In the genomic region with DNA sequence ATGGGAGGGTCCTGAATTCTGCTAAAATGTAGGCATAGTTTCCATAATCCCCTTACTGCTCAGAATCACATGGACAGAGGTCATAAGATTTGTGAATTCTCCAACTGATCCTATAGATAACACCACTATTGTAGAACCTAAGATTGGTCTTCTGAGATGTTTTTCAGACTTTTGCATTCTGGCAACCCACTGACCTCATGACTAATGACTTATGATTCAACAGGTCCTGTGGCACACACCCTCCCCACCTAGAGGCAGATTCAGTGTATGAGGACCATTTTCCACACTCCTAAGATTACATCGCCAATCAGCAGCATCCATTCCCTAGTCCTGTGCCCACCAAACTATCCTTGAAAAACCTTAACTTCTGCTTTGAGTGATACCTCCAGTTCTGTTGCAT, we compare ENCODE assay signal across 16 cellular contexts.
DNase-seq lines count a peak whose midpoint lies in the region; ATAC-seq and TF ChIP-seq lines count a peak whose summit lies in the region.
"Had no signal": no experiment of that assay in that cellular context is flagged by ENCODE, and none has a peak within 500 bp of the region (broad histone marks: within the 10 kb centered on the region; RNA-seq: fewer than 3 reads in every experiment).

No MANE protein-coding gene starts in this region.

- H3K36me3 ChIP-seq in H7 (replicated peaks; ENCODE audit: control insufficient read depth, insufficient read depth, low read length), result no peaks in the 10 kb centered on the region
- H3K36me3 ChIP-seq: ascending aorta, lower lobe of right lung had no signal

- CTCF ChIA-PET in activated CD8-positive, alpha-beta T cell treated with anti-CD3 and anti-CD28 coated beads for 36 hours (lab: Charles Lee), result no interaction called here
- CTCF ChIA-PET in activated CD8-positive, alpha-beta T cell treated with anti-CD3 and anti-CD28 coated beads, Interleukin-2, amount 10 ng/mL, durations not matched to agents 7 days and 5 days (lab: Charles Lee), result no interaction called here
- CTCF ChIA-PET in Calu3 (lab: Charles Lee), result interaction anchor here (0.6 kb wide), 1 partner anchor 65 kb away, joined by 4 read pairs; no protein-coding TSS in a partner anchor

- no peak overlapping the region for H3K27ac Mint-ChIP-seq in activated CD8-positive, alpha-beta T cell treated with anti-CD3 and anti-CD28 coated beads for 36 hours
- no peak overlapping the region for H3K27ac Mint-ChIP-seq in activated CD8-positive, alpha-beta T cell treated with anti-CD3 and anti-CD28 coated beads, Interleukin-2, amount 10 ng/mL, durations not matched to agents 7 days and 5 days
- H3K27ac Mint-ChIP-seq in Calu3 (ENCODE audit: unreplicated experiment), result no peak overlapping the region
- H3K27ac Mint-ChIP-seq: dendritic cell treated with granulocyte-macrophage colony-stimulating factor and Interleukin-4, amounts not matched to agents 40 ng/mL and 50 ng/mL, for 4 days; natural killer cell treated with Interleukin-12 subunit alpha and Interleukin-12 subunit beta and Interleukin-15 and Interleukin-18, amount 100 ng/mL, for 72 hours; T-helper 17 cell had no signal

- H3K36me3 Mint-ChIP-seq in activated CD8-positive, alpha-beta T cell treated with anti-CD3 and anti-CD28 coated beads for 36 hours (ENCODE audit: low read depth), result peaks cover 3% of the 10 kb centered on the region
- H3K36me3 Mint-ChIP-seq in activated CD8-positive, alpha-beta T cell treated with anti-CD3 and anti-CD28 coated beads, Interleukin-2, amount 10 ng/mL, durations not matched to agents 7 days and 5 days (ENCODE audit: low read depth), result no peaks in the 10 kb centered on the region
- H3K36me3 Mint-ChIP-seq in Calu3 (ENCODE audit: insufficient read depth, unreplicated experiment), result no peaks in the 10 kb centered on the region
- H3K36me3 Mint-ChIP-seq: natural killer cell treated with Interleukin-12 subunit alpha and Interleukin-12 subunit beta and Interleukin-15 and Interleukin-18, amount 100 ng/mL, for 72 hours had no signal

- peaks cover 5% of the 10 kb centered on the region for H3K9me3 Mint-ChIP-seq in activated CD8-positive, alpha-beta T cell treated with anti-CD3 and anti-CD28 coated beads for 36 hours
- H3K9me3 Mint-ChIP-seq in activated CD8-positive, alpha-beta T cell treated with anti-CD3 and anti-CD28 coated beads, Interleukin-2, amount 10 ng/mL, durations not matched to agents 7 days and 5 days (ENCODE audit: insufficient read depth), result no peaks in the 10 kb centered on the region
- H3K9me3 Mint-ChIP-seq in Calu3 (ENCODE audit: low read depth, unreplicated experiment), result no peaks in the 10 kb centered on the region
- H3K9me3 Mint-ChIP-seq: dendritic cell treated with granulocyte-macrophage colony-stimulating factor and Interleukin-4, amounts not matched to agents 40 ng/mL and 50 ng/mL, for 4 days; natural killer cell treated with Interleukin-12 subunit alpha and Interleukin-12 subunit beta and Interleukin-15 and Interleukin-18, amount 100 ng/mL, for 72 hours had no signal

- no TSS peak for BruUV-seq in Calu3 (replicated peaks; lab: Mats Ljungman, UMichigan)

- intact Hi-C loops in activated CD8-positive, alpha-beta T cell treated with anti-CD3 and anti-CD28 coated beads for 36 hours (cut with micrococcal nuclease), result no loop called here
- intact Hi-C loops in Calu3 (cut with micrococcal nuclease; ENCODE audit: unreplicated experiment), result no loop called here

- H3K4me3 Mint-ChIP-seq in activated CD8-positive, alpha-beta T cell treated with anti-CD3 and anti-CD28 coated beads for 36 hours, result no peak overlapping the region
- H3K4me3 Mint-ChIP-seq in activated CD8-positive, alpha-beta T cell treated with anti-CD3 and anti-CD28 coated beads, Interleukin-2, amount 10 ng/mL, durations not matched to agents 7 days and 5 days, result no peak overlapping the region
- H3K4me3 Mint-ChIP-seq in Calu3 (ENCODE audit: low read depth, unreplicated experiment), result no peak overlapping the region
- H3K4me3 Mint-ChIP-seq: dendritic cell treated with granulocyte-macrophage colony-stimulating factor and Interleukin-4, amounts not matched to agents 40 ng/mL and 50 ng/mL, for 4 days; natural killer cell treated with Interleukin-12 subunit alpha and Interleukin-12 subunit beta and Interleukin-15 and Interleukin-18, amount 100 ng/mL, for 72 hours; T-helper 17 cell had no signal

- no peak for TF ChIP-seq CTCF in activated CD8-positive, alpha-beta T cell treated with anti-CD3 and anti-CD28 coated beads for 36 hours (IDR thresholded peaks at IDR 0.05)
- TF ChIP-seq CTCF in choroid plexus epithelial cell (conservative IDR thresholded peaks at IDR 0.05; ENCODE audit: low read depth, low read length) (no peak), retinal pigment epithelial cell (conservative IDR thresholded peaks at IDR 0.05; ENCODE audit: low read depth, low read length) (no peak), Calu3 (IDR thresholded peaks at IDR 0.05; ENCODE audit: unreplicated experiment) (no peak)

- no peaks in the 10 kb centered on the region for H3K27me3 ChIP-seq in H7 (ENCODE audit: control insufficient read depth, insufficient read depth, low read length)
- H3K27me3 ChIP-seq: ascending aorta had no signal

- peaks cover 9% of the 10 kb centered on the region for H3K4me1 Mint-ChIP-seq in activated CD8-positive, alpha-beta T cell treated with anti-CD3 and anti-CD28 coated beads for 36 hours (ENCODE audit: low read depth)
- no peaks in the 10 kb centered on the region for H3K4me1 Mint-ChIP-seq in activated CD8-positive, alpha-beta T cell treated with anti-CD3 and anti-CD28 coated beads, Interleukin-2, amount 10 ng/mL, durations not matched to agents 7 days and 5 days (ENCODE audit: low read depth)
- no peaks in the 10 kb centered on the region for H3K4me1 Mint-ChIP-seq in Calu3 (ENCODE audit: low read depth, unreplicated experiment)

- no peaks in the 10 kb centered on the region for H3K27me3 Mint-ChIP-seq in activated CD8-positive, alpha-beta T cell treated with anti-CD3 and anti-CD28 coated beads for 36 hours
- H3K27me3 Mint-ChIP-seq in activated CD8-positive, alpha-beta T cell treated with anti-CD3 and anti-CD28 coated beads, Interleukin-2, amount 10 ng/mL, durations not matched to agents 7 days and 5 days (ENCODE audit: low read depth), result no peaks in the 10 kb centered on the region
- no peaks in the 10 kb centered on the region for H3K27me3 Mint-ChIP-seq in Calu3 (ENCODE audit: unreplicated experiment)
- H3K27me3 Mint-ChIP-seq: dendritic cell treated with granulocyte-macrophage colony-stimulating factor and Interleukin-4, amounts not matched to agents 40 ng/mL and 50 ng/mL, for 4 days; natural killer cell treated with Interleukin-12 subunit alpha and Interleukin-12 subunit beta and Interleukin-15 and Interleukin-18, amount 100 ng/mL, for 72 hours; T-helper 17 cell had no signal

- peak; percentile 70 for ATAC-seq in activated CD8-positive, alpha-beta T cell treated with anti-CD3 and anti-CD28 coated beads for 36 hours
- no peak for ATAC-seq in activated CD8-positive, alpha-beta T cell treated with anti-CD3 and anti-CD28 coated beads, Interleukin-2, amount 10 ng/mL, durations not matched to agents 7 days and 5 days
- ATAC-seq: lower lobe of right lung; natural killer cell treated with Interleukin-12 subunit alpha and Interleukin-12 subunit beta and Interleukin-15 and Interleukin-18, amount 100 ng/mL, for 72 hours; T-helper 17 cell had no signal

- peak; percentile 17 for DNase-seq in activated CD8-positive, alpha-beta T cell treated with anti-CD3 and anti-CD28 coated beads for 36 hours
- no peak for DNase-seq in activated CD8-positive, alpha-beta T cell treated with anti-CD3 and anti-CD28 coated beads, Interleukin-2, amount 10 ng/mL, durations not matched to agents 7 days and 5 days
- peak; percentile 29 for DNase-seq in LHCN-M2 (ENCODE audit: low read depth)
- peak; percentile 50 for DNase-seq in choroid plexus epithelial cell (ENCODE audit: low read depth)
- peak; percentile 32 for DNase-seq in retinal pigment epithelial cell (ENCODE audit: low read depth)
- no peak for DNase-seq in AML-193 (lab: John Stamatoyannopoulos, UW)
- no peak for DNase-seq in Calu3
- DNase-seq in H7, result no peak
- DNase-seq: Caco-2, lower lobe of right lung, NCI-H1105 treated with DMSO at 0.1 percent for 48 hours, SHP77, T-helper 17 cell had no signal

- POLR2A ChIA-PET in activated CD8-positive, alpha-beta T cell treated with anti-CD3 and anti-CD28 coated beads for 36 hours (lab: Charles Lee), result no interaction called here
- POLR2A ChIA-PET in activated CD8-positive, alpha-beta T cell treated with anti-CD3 and anti-CD28 coated beads, Interleukin-2, amount 10 ng/mL, durations not matched to agents 7 days and 5 days (lab: Charles Lee), result no interaction called here

- H3K4me3 ChIP-seq in choroid plexus epithelial cell (ENCODE audit: low read depth, low read length), result no peak overlapping the region
- H3K4me3 ChIP-seq in retinal pigment epithelial cell (ENCODE audit: low read length), result no peak overlapping the region
- no peak overlapping the region for H3K4me3 ChIP-seq in H7 (ENCODE audit: insufficient read depth, low read depth, low read length)
- H3K4me3 ChIP-seq: ascending aorta, lower lobe of right lung had no signal

Comparison
In these comparisons a context has a peak if more than half of its experiments do, and no peak if none do; other contexts are left out.
1. DNase-seq: peak in activated CD8-positive, alpha-beta T cell treated with anti-CD3 and anti-CD28 coated beads for 36 hours (single experiment), LHCN-M2 (single experiment), choroid plexus epithelial cell (single experiment) and retinal pigment epithelial cell (single experiment); none in activated CD8-positive, alpha-beta T cell treated with anti-CD3 and anti-CD28 coated beads, Interleukin-2, amount 10 ng/mL, durations not matched to agents 7 days and 5 days (single experiment), AML-193 (0 of 2), Calu3 (single experiment) and H7 (single experiment).